ENCODE assay signal across 15 cellular contexts in the genomic region with DNA sequence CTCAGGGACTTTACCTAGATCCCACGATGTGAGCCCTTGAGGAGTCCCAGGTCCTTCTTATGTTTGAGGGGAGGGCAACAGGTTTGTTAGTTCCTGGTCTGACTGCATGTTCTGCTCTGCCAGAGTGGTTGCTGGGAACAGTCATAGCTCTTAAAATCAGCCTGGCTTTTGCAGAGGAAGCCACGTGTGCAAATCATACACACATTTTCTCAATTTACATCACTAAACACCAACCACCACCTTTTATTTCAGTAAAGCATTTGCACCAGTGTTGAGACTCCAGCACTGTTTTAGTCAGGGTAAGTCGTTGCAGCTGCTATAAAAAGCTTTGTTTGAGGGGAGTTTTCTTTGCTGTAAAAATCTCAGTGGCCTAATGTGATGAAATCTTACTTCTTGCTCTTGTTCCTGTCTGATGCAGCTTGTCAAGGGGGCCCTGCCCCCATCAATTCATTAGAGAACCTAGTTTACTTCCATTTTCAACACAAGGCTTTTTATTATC.
A peak's percentile ranks its signal among the peaks of the same experiment; 100 is the strongest.
DNase-seq lines count a peak whose midpoint lies in the region; ATAC-seq and TF ChIP-seq lines count a peak whose summit lies in the region.
"Had no signal": no experiment of that assay in that cellular context is flagged by ENCODE, and none has a peak within 500 bp of the region (broad histone marks: within the 10 kb centered on the region; RNA-seq: fewer than 3 reads in every experiment).

No MANE protein-coding gene starts in this region.

- TF ChIP-seq POLR2A in thyroid gland (IDR thresholded peaks at IDR 0.05): no peak

- DNase-seq in GM23338 (ENCODE audit: low spot score): peak; percentile 16
- DNase-seq in fibroblast of pulmonary artery (ENCODE audit: low read depth): peak; percentile 28
- DNase-seq in NCI-H82 treated with DMSO at 0.1 percent for 48 hours (lab: John Stamatoyannopoulos, UW; ENCODE audit: unreplicated experiment): no peak
- DNase-seq in thyroid gland: no peak
- no peak for DNase-seq in iPS-NIHi7 (ENCODE audit: extremely low spot score)
- DNase-seq: activated naive CD4-positive, alpha-beta T cell; CD8-positive, alpha-beta T cell; left lung; ovary had no signal

- H3K27me3 ChIP-seq in GM23338 (ENCODE audit: insufficient read depth) (no peaks in the 10 kb centered on the region), KMS-11 (ENCODE audit: insufficient read depth, low read depth) (no peaks in the 10 kb centered on the region), thyroid gland (no peaks in the 10 kb centered on the region)
- H3K27me3 ChIP-seq: gastroesophageal sphincter, left lung, ovary had no signal

- H3K9ac ChIP-seq in KMS-11: no peak overlapping the region

- H2AFZ ChIP-seq in GM23338 (peak overlapping the region; percentile 33), KMS-11 (ENCODE audit: low read depth) (peak overlapping the region; percentile 40)

- no peaks in the 10 kb centered on the region for H3K79me2 ChIP-seq in GM23338 (replicated peaks; ENCODE audit: insufficient read depth)
- no peaks in the 10 kb centered on the region for H3K79me2 ChIP-seq in KMS-11 (ENCODE audit: insufficient read depth, low read depth)

- H3K27ac ChIP-seq in GM23338 (ENCODE audit: low read depth): no peak overlapping the region
- H3K27ac ChIP-seq in KMS-11: no peak overlapping the region
- H3K27ac ChIP-seq in thyroid gland: no peak overlapping the region
- H3K27ac ChIP-seq: gastroesophageal sphincter, ovary had no signal

- H3K9me3 Mint-ChIP-seq in GM23338: no peaks in the 10 kb centered on the region
- H3K9me3 Mint-ChIP-seq: CD8-positive, alpha-beta T cell had no signal

- intact Hi-C loops in thyroid gland (cut with DNase I): no loop called here

- H3K4me1 Mint-ChIP-seq in GM23338: peaks cover 17% of the 10 kb centered on the region

- H3K4me2 ChIP-seq in GM23338 (0 out of 2 replicates have a peak overlapping the region, but pooled peaks have one; percentile 19), KMS-11 (no peak overlapping the region)

- H3K36me3 Mint-ChIP-seq in GM23338 (ENCODE audit: low read depth): no peaks in the 10 kb centered on the region
- H3K36me3 Mint-ChIP-seq: CD8-positive, alpha-beta T cell had no signal

- H3K9me3 ChIP-seq in thyroid gland: no peaks in the 10 kb centered on the region
- H3K9me3 ChIP-seq: gastroesophageal sphincter, left lung, ovary had no signal

- no peaks in the 10 kb centered on the region for H3K9me2 ChIP-seq in GM23338 (ENCODE audit: insufficient read depth)

- no peak overlapping the region for H3K4me3 Mint-ChIP-seq in GM23338
- H3K4me3 Mint-ChIP-seq: CD8-positive, alpha-beta T cell had no signal

- no peaks in the 10 kb centered on the region for H4K20me1 ChIP-seq in GM23338 (replicated peaks; ENCODE audit: insufficient read depth)
- H4K20me1 ChIP-seq in KMS-11 (ENCODE audit: insufficient read depth): no peaks in the 10 kb centered on the region

- H3K4me1 ChIP-seq in GM23338 (ENCODE audit: insufficient read depth) (peaks cover 21% of the 10 kb centered on the region), KMS-11 (ENCODE audit: low read depth, poor library complexity, severe bottlenecking) (peaks cover 4% of the 10 kb centered on the region), thyroid gland (no peaks in the 10 kb centered on the region)
- H3K4me1 ChIP-seq: gastroesophageal sphincter had no signal

- TF ChIP-seq CTCF in GM23338 (conservative IDR thresholded peaks at IDR 0.05; ENCODE audit: low read depth in 2 of 2) (no peak), KMS-11 (conservative IDR thresholded peaks at IDR 0.05; ENCODE audit: low read depth, low read length) (no peak), fibroblast of pulmonary artery (IDR thresholded peaks at IDR 0.05; ENCODE audit: low read length, missing control alignments) (no peak), thyroid gland (IDR thresholded peaks at IDR 0.05) (no peak)

- no peaks in the 10 kb centered on the region for H3F3A ChIP-seq in GM23338 (replicated peaks; ENCODE audit: low read depth)

- H3K27me3 Mint-ChIP-seq in GM23338 (ENCODE audit: insufficient read depth, low read depth, poor library complexity): no peaks in the 10 kb centered on the region

- H3K36me3 ChIP-seq in GM23338 (ENCODE audit: insufficient read depth) (no peaks in the 10 kb centered on the region), KMS-11 (ENCODE audit: insufficient read depth) (no peaks in the 10 kb centered on the region), thyroid gland (no peaks in the 10 kb centered on the region)
- H3K36me3 ChIP-seq: gastroesophageal sphincter, left lung, ovary had no signal

- WGBS in thyroid gland, 2 donors: 34 to 39% methylated on average over 3 of the region's 3 CpGs

- peak overlapping the region; percentile 63 for H3K27ac Mint-ChIP-seq in GM23338
- H3K27ac Mint-ChIP-seq: CD8-positive, alpha-beta T cell had no signal

- ATAC-seq in GM18519 (IDR thresholded peaks at IDR 0.05; ENCODE audit: low FRiP score, unreplicated experiment): peak; percentile 54
- peak; percentile 65 for ATAC-seq in GM23338
- no peak for ATAC-seq in HG02981 (IDR thresholded peaks at IDR 0.05; ENCODE audit: unreplicated experiment)
- ATAC-seq: activated CD4-positive, CD25-positive, alpha-beta regulatory T cell treated with anti-CD3 and anti-CD28 coated beads, Interleukin-2, amount 50 U/mL, for 24 hours; CD8-positive, alpha-beta T cell; gastroesophageal sphincter; left lung; Right ventricle myocardium inferior had no signal

- H3K4me3 ChIP-seq in GM23338 (no peak overlapping the region), KMS-11 (IDR thresholded peaks at IDR 0.05; ENCODE audit: insufficient read depth, low read depth, low read length) (no peak overlapping the region), fibroblast of pulmonary artery (replicated peaks; ENCODE audit: low read depth, low read length) (no peak overlapping the region), thyroid gland (replicated peaks in 1 of 3) (no peak overlapping the region)
- H3K4me3 ChIP-seq: gastroesophageal sphincter, left lung, ovary had no signal

TF ChIP-seq in GM23338, 12 proteins besides CTCF, POLR2A, EP300 and RAD21 (continues in another document):
- TF ChIP-seq ZNF331 (CRISPR knock-in tag; IDR thresholded peaks at IDR 0.05; ENCODE audit: low read depth) (no peak), CREB1 (CRISPR knock-in tag; IDR thresholded peaks at IDR 0.05; ENCODE audit: low read depth) (no peak), EZH2 (IDR thresholded peaks at IDR 0.05; ENCODE audit: low read depth, unreplicated experiment) (no peak), NANOG (IDR thresholded peaks at IDR 0.05; ENCODE audit: borderline replicate concordance) (no peak)
- TF ChIP-seq, protein P1, sequence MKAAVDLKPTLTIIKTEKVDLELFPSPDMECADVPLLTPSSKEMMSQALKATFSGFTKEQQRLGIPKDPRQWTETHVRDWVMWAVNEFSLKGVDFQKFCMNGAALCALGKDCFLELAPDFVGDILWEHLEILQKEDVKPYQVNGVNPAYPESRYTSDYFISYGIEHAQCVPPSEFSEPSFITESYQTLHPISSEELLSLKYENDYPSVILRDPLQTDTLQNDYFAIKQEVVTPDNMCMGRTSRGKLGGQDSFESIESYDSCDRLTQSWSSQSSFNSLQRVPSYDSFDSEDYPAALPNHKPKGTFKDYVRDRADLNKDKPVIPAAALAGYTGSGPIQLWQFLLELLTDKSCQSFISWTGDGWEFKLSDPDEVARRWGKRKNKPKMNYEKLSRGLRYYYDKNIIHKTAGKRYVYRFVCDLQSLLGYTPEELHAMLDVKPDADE (IDR thresholded peaks at IDR 0.05): no peak

Comparison
In these comparisons a context has a peak if more than half of its experiments do, and no peak if none do; other contexts are left out.
1. DNase-seq: peak in GM23338 (single experiment) and fibroblast of pulmonary artery (single experiment); none in NCI-H82 treated with DMSO at 0.1 percent for 48 hours (single experiment), thyroid gland (0 of 2) and iPS-NIHi7 (single experiment).